8 cellular contexts compared by ENCODE assay signal in the genomic region with DNA sequence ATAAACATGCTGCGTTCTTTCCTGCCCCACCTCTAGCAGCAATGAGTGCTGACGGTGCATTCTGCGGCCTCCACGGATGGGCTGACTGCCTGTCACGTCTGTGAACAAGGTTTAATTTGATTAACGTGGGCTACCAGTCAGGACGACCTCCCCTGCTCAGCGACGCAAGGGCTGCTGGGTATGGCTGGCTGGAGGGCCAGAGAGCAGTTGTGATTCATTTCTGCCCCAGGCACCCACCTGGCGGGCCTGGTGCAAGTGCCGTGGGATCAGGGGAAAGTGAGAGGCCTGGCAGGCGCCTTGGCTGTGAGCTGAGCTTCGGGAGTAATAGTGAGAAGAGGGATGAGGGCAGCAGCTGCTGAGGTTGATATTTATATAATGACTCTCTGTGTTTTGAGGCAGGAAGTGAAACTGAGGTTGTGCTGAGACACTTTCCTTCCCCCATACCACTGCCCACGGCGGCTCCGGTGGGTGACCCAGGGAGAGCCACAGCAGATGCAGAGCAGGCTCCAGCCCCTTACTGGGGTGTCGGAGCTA.
A peak's percentile ranks its signal among the peaks of the same experiment; 100 is the strongest.
DNase-seq lines count a peak whose midpoint lies in the region; ATAC-seq and TF ChIP-seq lines count a peak whose summit lies in the region.

No MANE protein-coding gene starts in this region.

- BruUV-seq in Calu3 (replicated peaks; lab: Mats Ljungman, UMichigan), result no TSS peak

- H3K27ac Mint-ChIP-seq in H9 (peak overlapping the region in 1 of 3 experiments; percentile 29; a peak in 1 of 7 replicates), Calu3 (ENCODE audit: unreplicated experiment) (no peak overlapping the region)
- peak overlapping the region; percentile 95 for H3K27ac Mint-ChIP-seq in central memory CD8-positive, alpha-beta T cell (ENCODE audit: low read depth)

- ATAC-seq in GM18858 (IDR thresholded peaks at IDR 0.05; ENCODE audit: unreplicated experiment), result peak; percentile 98
- peak; percentile 76 for ATAC-seq in central memory CD8-positive, alpha-beta T cell (replicated peaks; ENCODE audit: extremely low read depth, poor library complexity, severe bottlenecking)

- H2BK120ac ChIP-seq in H9 (ENCODE audit: low read depth, low read length, poor library complexity, severe bottlenecking), result no peak overlapping the region

- no peak overlapping the region for H2AK5ac ChIP-seq in H9 (ENCODE audit: insufficient read length, low read length)

- H3K14ac ChIP-seq in H9 (ENCODE audit: insufficient read depth, low read length), result no peak overlapping the region

- H3K9ac ChIP-seq in H9 (ENCODE audit: extremely low read depth, insufficient read length, low read length), result no peak overlapping the region

- no peak for DNase-seq in H9
- peak; percentile 88 for DNase-seq in NAMALWA (ENCODE audit: low spot score)
- peak in 1 of 2 donors; percentile 20 for DNase-seq in central memory CD8-positive, alpha-beta T cell (ENCODE audit: low spot score in 2 of 2)
- no peak for DNase-seq in NCI-H2029 treated with DMSO at 0.1 percent for 48 hours (lab: John Stamatoyannopoulos, UW)
- no peak for DNase-seq in Calu3
- DNase-seq in ACHN, result no peak
- no peak for DNase-seq in COLO829 (ENCODE audit: low spot score)

- H3K56ac ChIP-seq in H9 (ENCODE audit: insufficient read length, low read depth, low read length), result no peak overlapping the region

- no peak overlapping the region for H3K4ac ChIP-seq in H9 (ENCODE audit: low read depth, low read length)

- no peak overlapping the region for H3K4me2 ChIP-seq in H9 (ENCODE audit: insufficient read depth, insufficient read length, low read length)

- no peak overlapping the region for H4K91ac ChIP-seq in H9 (ENCODE audit: insufficient read length, low read depth, low read length)

- intact Hi-C loops in Calu3 (cut with micrococcal nuclease; ENCODE audit: unreplicated experiment), result no loop called here

- H3K36me3 Mint-ChIP-seq in H9 (ENCODE audit: insufficient read depth in 1 of 3, low read depth in 3 of 3) (no peaks in the 10 kb centered on the region), Calu3 (ENCODE audit: insufficient read depth, unreplicated experiment) (no peaks in the 10 kb centered on the region)
- H3K36me3 Mint-ChIP-seq in central memory CD8-positive, alpha-beta T cell (ENCODE audit: insufficient read depth), result peaks cover 1% of the 10 kb centered on the region

- H4K20me1 ChIP-seq in H9 (ENCODE audit: control insufficient read depth, insufficient read depth, insufficient read length), result no peaks in the 10 kb centered on the region

- H2BK12ac ChIP-seq in H9 (ENCODE audit: insufficient read length, low read depth, low read length), result no peak overlapping the region

- H2AFZ ChIP-seq in H9 (ENCODE audit: low read length), result no peak overlapping the region

- H3K79me1 ChIP-seq in H9 (ENCODE audit: insufficient read depth, low read depth, low read length, poor library complexity, severe bottlenecking), result no peaks in the 10 kb centered on the region

- no peak overlapping the region for H4K5ac ChIP-seq in H9 (ENCODE audit: insufficient read length, low read depth, low read length)

- H3K9me3 ChIP-seq in H9 (ENCODE audit: control insufficient read depth, low read depth, low read length), result no peaks in the 10 kb centered on the region

- H3K9me3 Mint-ChIP-seq in H9 (no peaks in the 10 kb centered on the region), Calu3 (ENCODE audit: low read depth, unreplicated experiment) (no peaks in the 10 kb centered on the region)
- no peaks in the 10 kb centered on the region for H3K9me3 Mint-ChIP-seq in central memory CD8-positive, alpha-beta T cell

- H3K23me2 ChIP-seq in H9 (ENCODE audit: insufficient read length, low read depth, low read length, poor library complexity, severe bottlenecking), result no peaks in the 10 kb centered on the region

- H3K23ac ChIP-seq in H9 (ENCODE audit: insufficient read length, low read depth, low read length), result no peak overlapping the region

- H3K18ac ChIP-seq in H9 (ENCODE audit: insufficient read length, low read depth, low read length), result peak overlapping the region; percentile 14

- no peak overlapping the region for H2BK5ac ChIP-seq in H9 (ENCODE audit: insufficient read length, low read length)

- H3K79me2 ChIP-seq in H9 (ENCODE audit: insufficient read depth, low read length), result no peaks in the 10 kb centered on the region

- H4K8ac ChIP-seq in H9 (replicated peaks; ENCODE audit: insufficient read length, low read depth, low read length), result no peak overlapping the region

- no peaks in the 10 kb centered on the region for H3K4me1 ChIP-seq in H9 (ENCODE audit: insufficient read depth, low read length)

- TF ChIP-seq CTCF in H9 (conservative IDR thresholded peaks at IDR 0.05) (no peak), Calu3 (IDR thresholded peaks at IDR 0.05; ENCODE audit: unreplicated experiment) (no peak)

- CTCF ChIA-PET in Calu3 (lab: Charles Lee), result no interaction called here

- no peaks in the 10 kb centered on the region for H3K27me3 ChIP-seq in H9 (ENCODE audit: insufficient read depth, low read length)

- no peak overlapping the region for H2BK15ac ChIP-seq in H9 (ENCODE audit: low read depth, low read length)

- no peak overlapping the region for H3T11ph ChIP-seq in H9 (ENCODE audit: low read length)

- H3K4me3 Mint-ChIP-seq in H9 (no peak overlapping the region), Calu3 (ENCODE audit: low read depth, unreplicated experiment) (no peak overlapping the region)
- peak overlapping the region; percentile 75 for H3K4me3 Mint-ChIP-seq in central memory CD8-positive, alpha-beta T cell

- no peak overlapping the region for H3K27ac ChIP-seq in H9 (ENCODE audit: insufficient read length, low read depth, low read length)

- WGBS in H9 (ENCODE audit: extremely low coverage, insufficient read length, low lambda C conversion rate), result no CpG with 5 or more reads among the region's 17 CpGs

- in situ Hi-C loops in ACHN (cut with HindIII; ENCODE audit: low pct_ligation_motif_present, low pct_unique_long_range_greater_than_20kb, low sequenced_read_pairs), result no loop called here

- H3K4me1 Mint-ChIP-seq in H9 (peaks cover 5 to 14% of the 10 kb centered on the region in 2 experiments), Calu3 (ENCODE audit: low read depth, unreplicated experiment) (no peaks in the 10 kb centered on the region)
- H3K4me1 Mint-ChIP-seq in central memory CD8-positive, alpha-beta T cell, result peaks cover 19% of the 10 kb centered on the region

- H3K27me3 Mint-ChIP-seq in H9 (ENCODE audit: low read depth) (peaks cover 2% of the 10 kb centered on the region; the same call in 1 of the 2 replicates), Calu3 (ENCODE audit: unreplicated experiment) (no peaks in the 10 kb centered on the region)
- H3K27me3 Mint-ChIP-seq in central memory CD8-positive, alpha-beta T cell, result no peaks in the 10 kb centered on the region

- H2BK20ac ChIP-seq in H9 (ENCODE audit: low read depth, low read length, poor library complexity, severe bottlenecking), result no peak overlapping the region
